ENCODE assay signal across 8 cellular contexts in the genomic region with DNA sequence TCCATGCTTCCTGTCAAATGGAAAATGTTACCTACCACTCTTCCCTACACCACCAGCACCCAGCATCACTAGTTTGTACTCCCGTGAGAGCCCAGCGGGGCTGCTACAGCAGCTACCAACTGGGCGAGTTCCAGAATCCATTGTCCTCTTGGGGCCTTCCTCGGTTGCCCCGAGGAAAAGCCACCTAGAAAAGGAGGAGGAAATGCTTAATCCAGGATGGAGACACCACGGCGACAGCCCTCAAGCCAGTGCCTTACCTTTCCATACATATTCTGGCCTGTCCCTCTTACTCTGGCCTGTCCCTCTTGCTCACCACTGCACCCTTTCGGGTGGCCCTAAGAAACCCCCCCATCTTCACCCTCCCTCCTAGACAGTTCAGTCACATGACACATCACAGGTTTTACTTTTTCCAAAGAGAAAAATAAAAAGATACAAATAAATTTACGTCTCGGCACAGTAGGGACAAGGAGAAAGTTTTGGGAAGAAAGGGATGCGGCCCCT. TPM values are rescaled to one million over a fixed set of nuclear protein-coding genes. Genes with fewer than 3 reads are reported as not detected.
A peak's percentile ranks its signal among the peaks of the same experiment; 100 is the strongest.
DNase-seq lines count a peak whose midpoint lies in the region; ATAC-seq and TF ChIP-seq lines count a peak whose summit lies in the region.

No MANE protein-coding gene starts in this region.

- peak overlapping the region; percentile 85 for H3K4me3 ChIP-seq in DOHH2 (ENCODE audit: low read length)
- no peak overlapping the region for H3K4me3 ChIP-seq in HCT116 (replicated peaks in 1 of 2; ENCODE audit: low read depth in 1 of 2, low read length in 2 of 2)
- peak overlapping the region; percentile 68 for H3K4me3 ChIP-seq in NT2/D1 (ENCODE audit: insufficient read length, low read depth)
- peak overlapping the region; percentile 67 for H3K4me3 ChIP-seq in skeletal muscle cell (ENCODE audit: low read depth, low read length)

- H3K27ac Mint-ChIP-seq in MCF 10A (ENCODE audit: low read depth, unreplicated experiment), result peak overlapping the region; percentile 96

- RAD21 ChIA-PET in HCT116 (lab: Charles Lee; ENCODE audit: low non-redundant PET in 1 of 2, low total read pairs in 2 of 2, uncharacterized antibody in 2 of 2, unreplicated experiment in 2 of 2), result no interaction called here

- no peaks in the 10 kb centered on the region for H4K20me1 ChIP-seq in DOHH2 (ENCODE audit: control insufficient read depth, insufficient read depth, low read depth, low read length)
- H4K20me1 ChIP-seq in HCT116 (ENCODE audit: insufficient read depth), result peaks cover 8% of the 10 kb centered on the region; the same call in 1 of the 2 replicates

- TF ChIP-seq POLR2A in HCT116 (IDR thresholded peaks at IDR 0.05; ENCODE audit: borderline replicate concordance, extremely low read depth, insufficient read depth, insufficient read length), result no peak

- peaks cover 20% of the 10 kb centered on the region for H3K4me1 ChIP-seq in DOHH2 (ENCODE audit: control insufficient read depth, low read length)
- peaks cover 0 to 23% of the 10 kb centered on the region in 2 experiments; a peak in 2 of 4 replicates for H3K4me1 ChIP-seq in HCT116 (ENCODE audit: control insufficient read depth in 1 of 2, insufficient read depth in 2 of 2, low read length in 2 of 2)
- no peaks in the 10 kb centered on the region for H3K4me1 ChIP-seq in NT2/D1 (ENCODE audit: insufficient read depth, insufficient read length)

- ATAC-seq in HCT116 (peak; percentile 44), GM19328 (IDR thresholded peaks at IDR 0.05; ENCODE audit: unreplicated experiment) (no peak), GM21390 (IDR thresholded peaks at IDR 0.05; ENCODE audit: unreplicated experiment) (no peak)

- peak overlapping the region; percentile 87 for H3K4me3 Mint-ChIP-seq in MCF 10A (ENCODE audit: unreplicated experiment)

- DNase-seq in HCT116 (ENCODE audit: low read depth, low spot score) (no peak), NT2/D1 (ENCODE audit: low read depth, low spot score) (no peak), MCF 10A (ENCODE audit: unreplicated experiment) (peak; percentile 35), iPS-NIHi7 (ENCODE audit: extremely low spot score) (peak; percentile 38), skeletal muscle cell (ENCODE audit: low read depth) (no peak)

- CTCF ChIA-PET in HCT116 (lab: Charles Lee) (no interaction called here), MCF 10A (lab: Yijun Ruan, JAX) (interaction anchor here (0.7 to 1.0 kb wide), 3 partner anchors 12 to 79 kb away, joined by 3 read pairs; no protein-coding TSS in a partner anchor)

- H3K9me3 ChIP-seq in DOHH2 (ENCODE audit: control insufficient read depth, insufficient read depth, low read length) (no peaks in the 10 kb centered on the region), HCT116 (ENCODE audit: control insufficient read depth in 1 of 2, insufficient read depth in 1 of 2, low read depth in 1 of 2, low read length in 2 of 2) (no peaks in the 10 kb centered on the region), NT2/D1 (ENCODE audit: insufficient read depth, low read length) (no peaks in the 10 kb centered on the region)

- TF ChIP-seq RAD21 in HCT116 (IDR thresholded peaks at IDR 0.05; ENCODE audit: low read depth), result no peak

- H3F3A ChIP-seq in DOHH2 (ENCODE audit: control insufficient read depth, insufficient read depth), result peaks cover 42% of the 10 kb centered on the region

- H3K4me2 ChIP-seq in DOHH2 (ENCODE audit: low read length) (peak overlapping the region; percentile 95), HCT116 (ENCODE audit: low read length) (no peak overlapping the region)

- H3K4me1 Mint-ChIP-seq in MCF 10A (ENCODE audit: insufficient read depth, unreplicated experiment), result peaks cover 20% of the 10 kb centered on the region

- BruUV-seq in HCT116 (replicated peaks; lab: Mats Ljungman, UMichigan) (no TSS peak), MCF 10A (replicated peaks; lab: Mats Ljungman, UMichigan) (TSS peak; percentile 36)

- H3K27ac ChIP-seq in DOHH2 (ENCODE audit: low read depth, low read length), result peak overlapping the region; percentile 54; the same call in 1 of the 2 replicates
- H3K27ac ChIP-seq in HCT116 (ENCODE audit: low read depth, low read length), result no peak overlapping the region

- POLR2A ChIA-PET in HCT116 (lab: Charles Lee), result no interaction called here
- POLR2A ChIA-PET in MCF 10A (lab: Yijun Ruan, JAX), result interaction anchor here (0.9 to 15.2 kb wide), 6 partner anchors 9 to 38 kb away, joined by 3 to 203 read pairs (median 4); a partner anchor contains a TSS

- peaks cover 19% of the 10 kb centered on the region for H3K79me2 ChIP-seq in DOHH2 (ENCODE audit: control insufficient read depth, low read length)
- H3K79me2 ChIP-seq in HCT116 (ENCODE audit: insufficient read depth, low read length), result peaks cover 14% of the 10 kb centered on the region; the same call in 1 of the 2 replicates

- H3K27me3 ChIP-seq in DOHH2 (ENCODE audit: control insufficient read depth, low read length), result no peaks in the 10 kb centered on the region
- no peaks in the 10 kb centered on the region for H3K27me3 ChIP-seq in HCT116 (ENCODE audit: insufficient read depth, low read length)
- no peaks in the 10 kb centered on the region for H3K27me3 ChIP-seq in NT2/D1 (ENCODE audit: insufficient read depth, insufficient read length)

- no peaks in the 10 kb centered on the region for H3K9me2 ChIP-seq in DOHH2 (replicated peaks; ENCODE audit: control insufficient read depth, low read length)
- no peaks in the 10 kb centered on the region for H3K9me2 ChIP-seq in HCT116 (ENCODE audit: insufficient read depth)

- no peak overlapping the region for H2AFZ ChIP-seq in HCT116 (ENCODE audit: low read depth, low read length, poor library complexity, severe bottlenecking)

- H3K9ac ChIP-seq in HCT116 (ENCODE audit: low read length), result no peak overlapping the region
- H3K9ac ChIP-seq in NT2/D1 (ENCODE audit: insufficient read length, low read depth), result peak overlapping the region; percentile 83

- H3K9me3 Mint-ChIP-seq in MCF 10A (ENCODE audit: unreplicated experiment), result no peaks in the 10 kb centered on the region

- intact Hi-C loops in HCT116 (cut with micrococcal nuclease) (no loop called here), MCF 10A (cut with micrococcal nuclease) (loop anchor here (5.0 kb wide), 1 partner anchor 53 kb away; a partner anchor contains a TSS)

- H3K36me3 Mint-ChIP-seq in MCF 10A (ENCODE audit: insufficient read depth, unreplicated experiment), result peaks cover 46% of the 10 kb centered on the region

- no peaks in the 10 kb centered on the region for H3K27me3 Mint-ChIP-seq in MCF 10A (ENCODE audit: insufficient read depth, unreplicated experiment)

- TF ChIP-seq CTCF in DOHH2 (IDR thresholded peaks at IDR 0.05; ENCODE audit: low read depth, low read length, poor library complexity, severe bottlenecking) (peak; percentile 39), HCT116 (IDR thresholded peaks at IDR 0.05 in 2 of 3, conservative IDR thresholded peaks at IDR 0.05 in 1 of 3; ENCODE audit: borderline replicate concordance in 1 of 3, insufficient read depth in 1 of 3, low read depth in 2 of 3, low read length in 2 of 3) (no peak), MCF 10A (IDR thresholded peaks at IDR 0.05; ENCODE audit: unreplicated experiment) (no peak)

- H3K36me3 ChIP-seq in DOHH2 (ENCODE audit: control insufficient read depth, low read length) (peaks cover 81% of the 10 kb centered on the region), HCT116 (ENCODE audit: control insufficient read depth in 1 of 2, insufficient read depth in 2 of 2, low read length in 2 of 2) (peaks cover 48 to 65% of the 10 kb centered on the region in 2 experiments), NT2/D1 (ENCODE audit: insufficient read depth, insufficient read length, low read length) (peaks cover 77% of the 10 kb centered on the region)

TF ChIP-seq in HCT116, 20 proteins besides CTCF, POLR2A, EP300 and RAD21 (continues in another document):
- TF ChIP-seq, protein P1, sequence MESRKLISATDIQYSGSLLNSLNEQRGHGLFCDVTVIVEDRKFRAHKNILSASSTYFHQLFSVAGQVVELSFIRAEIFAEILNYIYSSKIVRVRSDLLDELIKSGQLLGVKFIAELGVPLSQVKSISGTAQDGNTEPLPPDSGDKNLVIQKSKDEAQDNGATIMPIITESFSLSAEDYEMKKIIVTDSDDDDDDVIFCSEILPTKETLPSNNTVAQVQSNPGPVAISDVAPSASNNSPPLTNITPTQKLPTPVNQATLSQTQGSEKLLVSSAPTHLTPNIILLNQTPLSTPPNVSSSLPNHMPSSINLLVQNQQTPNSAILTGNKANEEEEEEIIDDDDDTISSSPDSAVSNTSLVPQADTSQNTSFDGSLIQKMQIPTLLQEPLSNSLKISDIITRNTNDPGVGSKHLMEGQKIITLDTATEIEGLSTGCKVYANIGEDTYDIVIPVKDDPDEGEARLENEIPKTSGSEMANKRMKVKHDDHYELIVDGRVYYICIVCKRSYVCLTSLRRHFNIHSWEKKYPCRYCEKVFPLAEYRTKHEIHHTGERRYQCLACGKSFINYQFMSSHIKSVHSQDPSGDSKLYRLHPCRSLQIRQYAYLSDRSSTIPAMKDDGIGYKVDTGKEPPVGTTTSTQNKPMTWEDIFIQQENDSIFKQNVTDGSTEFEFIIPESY (IDR thresholded peaks at IDR 0.05; ENCODE audit: extremely low read depth, insufficient replicate concordance, low read length), result no peak
- TF ChIP-seq, protein P2, sequence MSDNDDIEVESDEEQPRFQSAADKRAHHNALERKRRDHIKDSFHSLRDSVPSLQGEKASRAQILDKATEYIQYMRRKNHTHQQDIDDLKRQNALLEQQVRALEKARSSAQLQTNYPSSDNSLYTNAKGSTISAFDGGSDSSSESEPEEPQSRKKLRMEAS (IDR thresholded peaks at IDR 0.05), result no peak
- TF ChIP-seq SIN3A (IDR thresholded peaks at IDR 0.05; ENCODE audit: low read depth), result no peak
- TF ChIP-seq POLR2AphosphoS5 (IDR thresholded peaks at IDR 0.05; ENCODE audit: low read depth, low read length), result no peak
- TF ChIP-seq YY1 (IDR thresholded peaks at IDR 0.05; ENCODE audit: extremely low read depth, insufficient replicate concordance, low read depth, low read length), result no peak
- no peak for TF ChIP-seq ZNF274 (IDR thresholded peaks at IDR 0.05; ENCODE audit: low read depth, low read length)
- no peak for TF ChIP-seq ELF1 (IDR thresholded peaks at IDR 0.05; ENCODE audit: borderline replicate concordance, low read depth)
- TF ChIP-seq TCF7L2 (IDR thresholded peaks at IDR 0.05; ENCODE audit: borderline replicate concordance, extremely low read depth, insufficient read depth, insufficient read length), result no peak

RNA-seq across cellular contexts. Expression of a gene that starts 0.5 kb away (rescaled TPM):
- total RNA-seq in HCT116 (2021; ENCODE audit: unreplicated experiment) (10.2 TPM), MCF 10A (2022) (36.2 and 43.1 TPM in 2 replicates)
- 4.1 and 7.4 TPM in 2 replicates for polyA plus RNA-seq in HCT116 (2012)

RNA-seq across cellular contexts. Expression of a gene that starts 23.5 kb away (rescaled TPM):
- total RNA-seq in HCT116 (2021; ENCODE audit: unreplicated experiment) (60.7 TPM), MCF 10A (2022) (90.9 and 104 TPM in 2 replicates)
- polyA plus RNA-seq in HCT116 (2012), result 31.2 and 37.0 TPM in 2 replicates

RNA-seq across cellular contexts. Expression of a gene that starts 30.8 kb away (rescaled TPM):
- total RNA-seq in HCT116 (2021; ENCODE audit: unreplicated experiment), result 0.20 TPM
- 0.27 and 0.31 TPM in 2 replicates for polyA plus RNA-seq in HCT116 (2012)
- not detected in 2 replicates for total RNA-seq in MCF 10A (2022)

RNA-seq across cellular contexts. Expression of a gene that starts 51.3 kb away (rescaled TPM):
- total RNA-seq in HCT116 (2021; ENCODE audit: unreplicated experiment) (0.17 TPM), MCF 10A (2022) (0.14 TPM in 1 of 2 replicates, not detected in the other)
- polyA plus RNA-seq in HCT116 (2012), result 0.02 and 0.03 TPM in 2 replicates

RNA-seq across cellular contexts. Expression of a gene that starts 53.7 kb away (rescaled TPM):
- total RNA-seq in HCT116 (2021; ENCODE audit: unreplicated experiment) (40.8 TPM), MCF 10A (2022) (60.1 and 66.3 TPM in 2 replicates)
- polyA plus RNA-seq in HCT116 (2012), result 14.8 and 18.7 TPM in 2 replicates

Comparison
In these comparisons a context has a peak if more than half of its experiments do, and no peak if none do; other contexts are left out.
1. H3K4me3 ChIP-seq: peak in DOHH2 (single experiment), NT2/D1 (single experiment) and skeletal muscle cell (single experiment); none in HCT116 (0 of 2).
2. DNase-seq: peak in MCF 10A (single experiment) and iPS-NIHi7 (single experiment); none in HCT116 (single experiment), NT2/D1 (single experiment) and skeletal muscle cell (single experiment).